8 cellular contexts compared by ENCODE assay signal in the genomic region with DNA sequence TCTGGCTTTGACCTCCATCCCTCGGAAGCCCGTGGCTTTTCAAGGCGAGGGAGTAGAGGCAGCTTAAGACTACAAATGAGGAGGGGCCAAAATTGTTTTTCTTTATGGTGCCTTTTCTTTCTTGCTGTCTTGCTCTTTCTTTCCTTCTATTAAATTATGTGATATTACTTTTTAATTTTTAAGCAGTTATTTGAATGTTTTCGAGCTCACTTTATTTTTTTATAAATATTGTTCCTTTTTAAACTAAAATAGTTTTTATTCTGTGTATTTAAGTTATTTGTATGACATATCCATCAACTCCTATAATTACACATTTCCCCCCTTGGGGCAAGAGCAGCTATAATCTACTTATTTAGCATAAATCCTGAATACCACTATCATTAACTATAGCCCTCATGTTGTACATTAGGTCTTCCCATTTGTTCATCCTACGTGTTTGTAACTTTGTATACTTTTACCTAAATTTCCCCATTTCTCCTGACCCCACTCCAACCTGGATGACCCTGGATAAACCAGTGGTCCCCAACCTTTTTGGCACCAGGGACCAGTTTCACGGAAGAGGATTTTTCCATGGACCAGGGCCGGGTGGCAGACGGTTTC. TPM values are rescaled to one million over a fixed set of nuclear protein-coding genes. Genes with fewer than 3 reads are reported as not detected.
DNase-seq lines count a peak whose midpoint lies in the region; ATAC-seq and TF ChIP-seq lines count a peak whose summit lies in the region.

No MANE protein-coding gene starts in this region.

- CTCF ChIA-PET in activated CD4-positive, alpha-beta memory T cell treated with anti-CD3 and anti-CD28 coated beads for 36 hours (lab: Charles Lee) = interaction anchor here (0.6 to 1.2 kb wide), 2 partner anchors 32 to 96 kb away, joined by 3 read pairs; no protein-coding TSS in a partner anchor

- no peak for DNase-seq in T-helper 2 cell treated with Interferon-gamma antibody and Interleukin-4, amounts not matched to agents 5 μg/mL and 100 μg/mL, for 36 hours (ENCODE audit: low spot score)
- no peak for DNase-seq in T-helper 2 cell
- DNase-seq in activated CD4-positive, alpha-beta memory T cell treated with anti-CD3 and anti-CD28 coated beads for 36 hours = no peak
- no peak for DNase-seq in suprapubic skin (ENCODE audit: low spot score in 2 of 2)
- DNase-seq in activated CD4-positive, CD25-positive, alpha-beta regulatory T cell treated with anti-CD3 and anti-CD28 coated beads, Interleukin-2, amount 50 U/mL, for 72 hours = no peak
- DNase-seq in NCI-H526 treated with DMSO at 0.1 percent for 48 hours (lab: John Stamatoyannopoulos, UW) = no peak

- peak overlapping the region; percentile 97 for H3K27ac ChIP-seq in suprapubic skin

- WGBS in suprapubic skin = 55% methylated on average over 8 of the region's 8 CpGs

- TF ChIP-seq EP300 in suprapubic skin (IDR thresholded peaks at IDR 0.05) = no peak

- H3K4me3 ChIP-seq in iPS-15b (ENCODE audit: low read depth, low read length) (peak overlapping the region; percentile 85), suprapubic skin (peak overlapping the region; percentile 81)

- H3K27me3 ChIP-seq in iPS-15b (ENCODE audit: control insufficient read depth, insufficient read depth, low read length) (no peaks in the 10 kb centered on the region), suprapubic skin (no peaks in the 10 kb centered on the region)

- no peak for TF ChIP-seq POLR2A in suprapubic skin (IDR thresholded peaks at IDR 0.05)

- H3K36me3 ChIP-seq in iPS-15b (ENCODE audit: control insufficient read depth, insufficient read depth, low read length) (no peaks in the 10 kb centered on the region), suprapubic skin (no peaks in the 10 kb centered on the region)

- peak overlapping the region; percentile 85 for H3K4me3 Mint-ChIP-seq in T-helper 2 cell treated with Interferon-gamma antibody and Interleukin-4, amounts not matched to agents 5 μg/mL and 100 μg/mL, for 36 hours
- peak overlapping the region; percentile 86 for H3K4me3 Mint-ChIP-seq in activated CD4-positive, alpha-beta memory T cell treated with anti-CD3 and anti-CD28 coated beads for 36 hours

- H3K27ac Mint-ChIP-seq in T-helper 2 cell treated with Interferon-gamma antibody and Interleukin-4, amounts not matched to agents 5 μg/mL and 100 μg/mL, for 36 hours = peak overlapping the region; percentile 90
- H3K27ac Mint-ChIP-seq in activated CD4-positive, alpha-beta memory T cell treated with anti-CD3 and anti-CD28 coated beads for 36 hours = peak overlapping the region; percentile 88

- H3K9me3 ChIP-seq in iPS-15b (ENCODE audit: control insufficient read depth, insufficient read depth, low read length) (no peaks in the 10 kb centered on the region), suprapubic skin (no peaks in the 10 kb centered on the region)

- H3K9ac ChIP-seq in iPS-15b (ENCODE audit: low read depth, low read length) = no peak overlapping the region

- intact Hi-C loops in activated CD4-positive, alpha-beta memory T cell treated with anti-CD3 and anti-CD28 coated beads for 36 hours (cut with micrococcal nuclease) = loop anchor here (1.0 to 5.0 kb wide), 3 partner anchors 76 to 383 kb away; a partner anchor contains a TSS

- POLR2A ChIA-PET in activated CD4-positive, alpha-beta memory T cell treated with anti-CD3 and anti-CD28 coated beads for 36 hours (lab: Charles Lee) = interaction anchor here (0.6 kb wide), 1 partner anchor 16 kb away, joined by 5 read pairs; no protein-coding TSS in a partner anchor

- peaks cover 6% of the 10 kb centered on the region for H3K4me1 ChIP-seq in iPS-15b (ENCODE audit: control insufficient read depth, insufficient read depth, low read length)
- peaks cover 38% of the 10 kb centered on the region for H3K4me1 ChIP-seq in suprapubic skin

- TF ChIP-seq CTCF in suprapubic skin (IDR thresholded peaks at IDR 0.05) = no peak

- no peaks in the 10 kb centered on the region for H3K9me3 Mint-ChIP-seq in T-helper 2 cell treated with Interferon-gamma antibody and Interleukin-4, amounts not matched to agents 5 μg/mL and 100 μg/mL, for 36 hours
- no peaks in the 10 kb centered on the region for H3K9me3 Mint-ChIP-seq in activated CD4-positive, alpha-beta memory T cell treated with anti-CD3 and anti-CD28 coated beads for 36 hours

- no peak for ATAC-seq in GM21825 (IDR thresholded peaks at IDR 0.05; ENCODE audit: unreplicated experiment)

- H3K27me3 Mint-ChIP-seq in T-helper 2 cell treated with Interferon-gamma antibody and Interleukin-4, amounts not matched to agents 5 μg/mL and 100 μg/mL, for 36 hours (ENCODE audit: low read depth) = no peaks in the 10 kb centered on the region
- H3K27me3 Mint-ChIP-seq in activated CD4-positive, alpha-beta memory T cell treated with anti-CD3 and anti-CD28 coated beads for 36 hours = no peaks in the 10 kb centered on the region

- H3K36me3 Mint-ChIP-seq in T-helper 2 cell treated with Interferon-gamma antibody and Interleukin-4, amounts not matched to agents 5 μg/mL and 100 μg/mL, for 36 hours (ENCODE audit: low read depth) = peaks cover 21% of the 10 kb centered on the region
- peaks cover 6% of the 10 kb centered on the region for H3K36me3 Mint-ChIP-seq in activated CD4-positive, alpha-beta memory T cell treated with anti-CD3 and anti-CD28 coated beads for 36 hours

- H3K4me1 Mint-ChIP-seq in T-helper 2 cell treated with Interferon-gamma antibody and Interleukin-4, amounts not matched to agents 5 μg/mL and 100 μg/mL, for 36 hours (ENCODE audit: low read depth) = peaks cover 53% of the 10 kb centered on the region
- peaks cover 60% of the 10 kb centered on the region for H3K4me1 Mint-ChIP-seq in activated CD4-positive, alpha-beta memory T cell treated with anti-CD3 and anti-CD28 coated beads for 36 hours (ENCODE audit: low read depth)

RNA-seq across cellular contexts. Expression of a gene that starts 0.6 kb away (rescaled TPM):
- total RNA-seq in activated CD4-positive, alpha-beta memory T cell treated with anti-CD3 and anti-CD28 coated beads for 36 hours = 10 to 100 TPM; 65.8 to 69.0 TPM
- total RNA-seq in suprapubic skin = 10 to 100 TPM; 16.6 to 42.0 (median 23.9) TPM
